ENCODE assay signal across 8 cellular contexts in genomic region chr6:116564921-116565872, GRCh38. TPM values are rescaled to one million over a fixed set of nuclear protein-coding genes. Genes with fewer than 3 reads are reported as not detected.
A peak's percentile ranks its signal among the peaks of the same experiment; 100 is the strongest.
DNase-seq lines count a peak whose midpoint lies in the region; ATAC-seq, FAIRE-seq and TF ChIP-seq lines count a peak whose summit lies in the region.

No MANE protein-coding gene starts in this region.

- WGBS in adrenal gland, 4 donors, result 44 to 69% (median 60%) methylated on average over 37 to 42 of the region's 42 CpGs
- 87% methylated on average over 32 of the region's 42 CpGs for WGBS in SK-N-SH (ENCODE audit: low lambda C conversion rate)

- DNase-seq in M059J (ENCODE audit: low read depth) (peak; percentile 7), adrenal gland (peak in 5 of 7 donors; percentile 13 to 54 (median 21)), kidney (peak; percentile 80), SK-N-SH (no peak)
- peak; percentile 21 to 24 for DNase-seq in stimulated activated naive CD8-positive, alpha-beta T cell treated with anti-CD3 and anti-CD28 coated beads, Interleukin-15, amount 100 ng/mL, for 72 hours

- H3K36me3 ChIP-seq in adrenal gland (replicated peaks in 1 of 2) (no peaks in the 10 kb centered on the region), kidney (ENCODE audit: control insufficient read depth in 1 of 2, insufficient read depth in 2 of 2, low read length in 2 of 2) (no peaks in the 10 kb centered on the region), SK-N-SH (replicated peaks in 1 of 2; ENCODE audit: control insufficient read depth in 1 of 2, insufficient read depth in 2 of 2, low read length in 1 of 2) (no peaks in the 10 kb centered on the region)

- no peak for TF ChIP-seq CTCF in adrenal gland (IDR thresholded peaks at IDR 0.05)
- no peak for TF ChIP-seq CTCF in kidney (IDR thresholded peaks at IDR 0.05; ENCODE audit: borderline replicate concordance, extremely low read depth, insufficient read depth)
- TF ChIP-seq CTCF in SK-N-SH (IDR thresholded peaks at IDR 0.05), result no peak

- H3K4me3 ChIP-seq in adrenal gland (peak overlapping the region in 1 of 4 donors; percentile 28), kidney (ENCODE audit: low read length in 2 of 2) (peak overlapping the region; percentile 61), SK-N-SH (ENCODE audit: low read depth in 2 of 2, low read length in 1 of 2) (no peak overlapping the region)

- no peak overlapping the region for H2AFZ ChIP-seq in SK-N-SH (ENCODE audit: low read depth)

- no peak for TF ChIP-seq POLR2A in adrenal gland (IDR thresholded peaks at IDR 0.05)

- CTCF ChIA-PET in SK-N-SH (lab: Yijun Ruan, JAX), result interaction anchor here (1.0 to 4.9 kb wide), 6 partner anchors 16 to 347 kb away, joined by 3 to 38 read pairs (median 4); no protein-coding TSS in a partner anchor

- no peaks in the 10 kb centered on the region for H3K9me2 ChIP-seq in SK-N-SH

- H3K4me3 Mint-ChIP-seq in stimulated activated naive CD8-positive, alpha-beta T cell treated with anti-CD3 and anti-CD28 coated beads, Interleukin-15, amount 100 ng/mL, for 72 hours, result peak overlapping the region; percentile 65 to 75

- peaks cover 7% of the 10 kb centered on the region for H3F3A ChIP-seq in SK-N-SH (replicated peaks; ENCODE audit: insufficient read depth)

- ATAC-seq in stimulated activated naive CD8-positive, alpha-beta T cell treated with anti-CD3 and anti-CD28 coated beads, Interleukin-15, amount 100 ng/mL, for 72 hours, result peak; percentile 72
- ATAC-seq in GM19452 (IDR thresholded peaks at IDR 0.05; ENCODE audit: unreplicated experiment) (no peak), HG03520 (IDR thresholded peaks at IDR 0.05; ENCODE audit: unreplicated experiment) (no peak), GM19035 (IDR thresholded peaks at IDR 0.05; ENCODE audit: unreplicated experiment) (no peak)

- peaks cover 3 to 15% of the 10 kb centered on the region in 2 donors for H3K4me1 ChIP-seq in adrenal gland (replicated peaks in 1 of 2)
- peaks cover 2 to 8% of the 10 kb centered on the region in 2 donors for H3K4me1 ChIP-seq in kidney (ENCODE audit: control insufficient read depth in 1 of 2, insufficient read depth in 1 of 2, low read depth in 1 of 2, low read length in 2 of 2)
- peaks cover 2 to 5% of the 10 kb centered on the region in 2 experiments; a peak in 3 of 4 replicates for H3K4me1 ChIP-seq in SK-N-SH (ENCODE audit: control insufficient read depth in 1 of 2, insufficient read depth in 2 of 2, low read depth in 1 of 2, low read length in 1 of 2)

- H3K4me2 ChIP-seq in SK-N-SH, result no peak overlapping the region

- H3K4me1 Mint-ChIP-seq in stimulated activated naive CD8-positive, alpha-beta T cell treated with anti-CD3 and anti-CD28 coated beads, Interleukin-15, amount 100 ng/mL, for 72 hours, result peaks cover 32% of the 10 kb centered on the region

- no peaks in the 10 kb centered on the region for H3K9me3 ChIP-seq in adrenal gland (replicated peaks in 1 of 3)
- H3K9me3 ChIP-seq in kidney (ENCODE audit: control insufficient read depth in 1 of 2, low read length in 2 of 2), result no peaks in the 10 kb centered on the region
- H3K9me3 ChIP-seq in SK-N-SH, result no peaks in the 10 kb centered on the region

- no peaks in the 10 kb centered on the region for H3K27me3 ChIP-seq in adrenal gland
- H3K27me3 ChIP-seq in SK-N-SH (ENCODE audit: insufficient read depth), result no peaks in the 10 kb centered on the region

- H3K27ac ChIP-seq in adrenal gland (no peak overlapping the region), kidney (ENCODE audit: low read depth in 2 of 2, low read length in 2 of 2) (no peak overlapping the region), SK-N-SH (ENCODE audit: low read depth in 2 of 2, low read length in 1 of 2) (no peak overlapping the region)

- no peaks in the 10 kb centered on the region for H3K9me3 Mint-ChIP-seq in stimulated activated naive CD8-positive, alpha-beta T cell treated with anti-CD3 and anti-CD28 coated beads, Interleukin-15, amount 100 ng/mL, for 72 hours

- no peaks in the 10 kb centered on the region for H4K20me1 ChIP-seq in SK-N-SH (ENCODE audit: insufficient read depth)

- POLR2A ChIA-PET in SK-N-SH (lab: Yijun Ruan, JAX), result no interaction called here

- TF ChIP-seq RAD21 in SK-N-SH (IDR thresholded peaks at IDR 0.05; ENCODE audit: low read length), result no peak

- peak overlapping the region in 1 of 2 donors; percentile 54 for H3K27ac Mint-ChIP-seq in stimulated activated naive CD8-positive, alpha-beta T cell treated with anti-CD3 and anti-CD28 coated beads, Interleukin-15, amount 100 ng/mL, for 72 hours

- peaks cover 10% of the 10 kb centered on the region for H3K79me2 ChIP-seq in SK-N-SH (ENCODE audit: insufficient read depth)

- H3K27me3 Mint-ChIP-seq in stimulated activated naive CD8-positive, alpha-beta T cell treated with anti-CD3 and anti-CD28 coated beads, Interleukin-15, amount 100 ng/mL, for 72 hours, result peaks cover 17% of the 10 kb centered on the region

- no peak for FAIRE-seq in kidney (lab: Jason Lieb, UNC)

- TF ChIP-seq EP300 in SK-N-SH (IDR thresholded peaks at IDR 0.05; ENCODE audit: borderline replicate concordance in 1 of 2, low read depth in 1 of 2, low read length in 1 of 2), result no peak

- intact Hi-C loops in adrenal gland (cut with DNase I) (loop anchor here in 1 of 2 donors (10.0 kb wide), 1 partner anchor 290 kb away; the partner anchor contains the start of gene TSPYL1), kidney (cut with DNase I) (loop anchor here (10.0 kb wide), 1 partner anchor 280 kb away; no protein-coding TSS in a partner anchor)

- H3K9ac ChIP-seq in kidney (ENCODE audit: low read length in 2 of 2) (peak overlapping the region in 1 of 2 donors; percentile 29), SK-N-SH (no peak overlapping the region)

TF ChIP-seq in SK-N-SH, 30 proteins besides CTCF, POLR2A, EP300 and RAD21 (continues in another document):
- no peak for TF ChIP-seq POLR2AphosphoS5 (IDR thresholded peaks at IDR 0.05; ENCODE audit: low read depth, low read length)
- TF ChIP-seq MEF2A (IDR thresholded peaks at IDR 0.05; ENCODE audit: borderline replicate concordance, low read depth), result no peak
- no peak for TF ChIP-seq ELF1 (IDR thresholded peaks at IDR 0.05)
- no peak for TF ChIP-seq SIN3A (IDR thresholded peaks at IDR 0.05; ENCODE audit: borderline replicate concordance, low read depth, low read length)
- TF ChIP-seq PBX3 (IDR thresholded peaks at IDR 0.05), result no peak
- no peak for TF ChIP-seq FOXM1 (IDR thresholded peaks at IDR 0.05; ENCODE audit: low read depth)
- TF ChIP-seq FOSL2 (IDR thresholded peaks at IDR 0.05; ENCODE audit: borderline replicate concordance, low read depth), result no peak
- TF ChIP-seq EZH2phosphoT487 (IDR thresholded peaks at IDR 0.05; ENCODE audit: borderline replicate concordance, low read depth), result no peak
- no peak for TF ChIP-seq NFIC (IDR thresholded peaks at IDR 0.05; ENCODE audit: borderline replicate concordance)

RNA-seq across cellular contexts. Expression of gene RWDD1, which starts 6.1 kb away (rescaled TPM):
- total RNA-seq in M059J (2014; rRNA removed; shearing (Covaris generic)), result 24.2 and 27.0 TPM in 2 replicates
- total RNA-seq in adrenal gland, result 10 to 100 TPM; 25.9 to 59.8 (median 47.3) TPM
- polyA plus RNA-seq in adrenal gland, result 100 to 1,000 TPM in 1 of 3 donors, 10 to 100 TPM in 2; 49.6 to 136 (median 67.7) TPM
- 39.3 TPM for total RNA-seq in kidney
- polyA plus RNA-seq in kidney (ENCODE audit: insufficient read depth, low read depth, low replicate concordance), result 84.1 TPM
- 17.7 and 18.8 TPM in 2 replicates for polyA plus RNA-seq in SK-N-SH (2012; rRNA removed)
- polyA plus RNA-seq in SK-N-SH (2012; cell fraction: cytosol; rRNA removed), result 24.6 and 37.6 TPM in 2 replicates
- 5.1 and 6.7 TPM in 2 replicates for polyA plus RNA-seq in SK-N-SH (2012; cell fraction: nucleus; rRNA removed)

RNA-seq across cellular contexts. Expression of gene CALHM4, which starts 11.6 kb away (rescaled TPM):
- total RNA-seq in M059J (2014; rRNA removed; shearing (Covaris generic)), result not detected in 2 replicates
- total RNA-seq in adrenal gland (not detected), kidney (not detected)
- polyA plus RNA-seq in adrenal gland (not detected), kidney (ENCODE audit: insufficient read depth, low read depth, low replicate concordance) (0.60 TPM), SK-N-SH (2012; rRNA removed) (not detected in 2 replicates)
- polyA plus RNA-seq in SK-N-SH (2012; cell fraction: cytosol; rRNA removed), result 0.04 and 0.05 TPM in 2 replicates
- 0.05 TPM in 1 of 2 replicates, not detected in the other for polyA plus RNA-seq in SK-N-SH (2012; cell fraction: nucleus; rRNA removed)

RNA-seq across cellular contexts. Expression of gene TRAPPC3L, which starts 19.7 kb away (rescaled TPM):
- total RNA-seq in M059J (2014; rRNA removed; shearing (Covaris generic)), result 0.27 TPM in 1 of 2 replicates, not detected in the other
- under 1 TPM in 5 of 8 donors, not detected in 3; 0.16 to 0.57 (median 0.29) TPM for total RNA-seq in adrenal gland
- polyA plus RNA-seq in adrenal gland, result under 1 TPM in 2 of 3 donors, not detected in 1; 0.10 to 0.31 TPM
- total RNA-seq in kidney, result not detected
- not detected for polyA plus RNA-seq in kidney (ENCODE audit: insufficient read depth, low read depth, low replicate concordance)
- polyA plus RNA-seq in SK-N-SH (2012; rRNA removed), result 0.03 and 0.11 TPM in 2 replicates
- 0.05 and 0.09 TPM in 2 replicates for polyA plus RNA-seq in SK-N-SH (2012; cell fraction: cytosol; rRNA removed)
- 0.07 TPM in 1 of 2 replicates, not detected in the other for polyA plus RNA-seq in SK-N-SH (2012; cell fraction: nucleus; rRNA removed)

RNA-seq across cellular contexts. Expression of gene RSPH4A, which starts 51.1 kb away (rescaled TPM):
- 0.10 TPM in 1 of 2 replicates, not detected in the other for total RNA-seq in M059J (2014; rRNA removed; shearing (Covaris generic))
- total RNA-seq in adrenal gland (1 to 10 TPM in 1 of 8 donors, under 1 TPM in 5, not detected in 2; 0.14 to 1.5 (median 0.39) TPM), kidney (1.8 TPM)
- polyA plus RNA-seq in adrenal gland (under 1 TPM; 0.64 to 0.84 (median 0.74) TPM), kidney (ENCODE audit: insufficient read depth, low read depth, low replicate concordance) (0.62 TPM), SK-N-SH (2012; rRNA removed) (0.30 and 0.37 TPM in 2 replicates)
- 0.26 and 0.27 TPM in 2 replicates for polyA plus RNA-seq in SK-N-SH (2012; cell fraction: cytosol; rRNA removed)
- polyA plus RNA-seq in SK-N-SH (2012; cell fraction: nucleus; rRNA removed), result 0.81 and 0.89 TPM in 2 replicates

RNA-seq across cellular contexts. Expression of gene CALHM5, which starts 53.8 kb away (rescaled TPM):
- 1.3 and 1.6 TPM in 2 replicates for total RNA-seq in M059J (2014; rRNA removed; shearing (Covaris generic))
- total RNA-seq in adrenal gland, result 1 to 10 TPM in 4 of 8 donors, under 1 TPM in 4; 0.65 to 2.2 (median 1.1) TPM
- 1 to 10 TPM in 1 of 3 donors, under 1 TPM in 2; 0.32 to 1.0 (median 0.44) TPM for polyA plus RNA-seq in adrenal gland
- total RNA-seq in kidney, result 1.3 TPM
- 2.1 TPM for polyA plus RNA-seq in kidney (ENCODE audit: insufficient read depth, low read depth, low replicate concordance)
- polyA plus RNA-seq in SK-N-SH (2012; rRNA removed), result 0.38 and 0.55 TPM in 2 replicates
- polyA plus RNA-seq in SK-N-SH (2012; cell fraction: cytosol; rRNA removed), result 0.41 and 0.52 TPM in 2 replicates
- polyA plus RNA-seq in SK-N-SH (2012; cell fraction: nucleus; rRNA removed), result 0.15 and 0.50 TPM in 2 replicates

Comparison
In these comparisons a context has a peak if more than half of its experiments do, and no peak if none do; other contexts are left out.
1. H3K4me3 ChIP-seq: peak in kidney (2 of 2); none in SK-N-SH (0 of 2).